Comparison of ENCODE assay signal across 13 cellular contexts in the genomic region with DNA sequence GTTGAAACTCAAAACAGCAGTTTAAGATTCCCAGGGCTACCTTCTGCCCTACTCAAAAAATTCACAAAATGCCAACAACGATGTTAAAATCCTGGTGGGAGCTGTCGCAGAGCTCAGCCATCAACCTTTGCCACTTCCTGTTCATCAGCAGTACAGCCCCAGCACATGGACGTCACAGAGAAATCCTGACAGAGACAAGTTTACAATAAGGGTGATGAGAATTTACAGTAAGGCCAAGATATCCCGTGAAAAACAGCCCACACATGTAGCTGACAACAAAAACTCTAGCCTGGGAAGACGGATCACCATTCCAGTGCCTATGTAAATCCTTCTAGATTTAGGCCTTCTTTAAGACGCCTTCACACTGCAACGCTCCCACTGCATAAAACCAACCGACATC. TPM values are rescaled to one million over a fixed set of nuclear protein-coding genes. Genes with fewer than 3 reads are reported as not detected.
DNase-seq lines count a peak whose midpoint lies in the region; ATAC-seq, FAIRE-seq and TF ChIP-seq lines count a peak whose summit lies in the region.
"Had no signal": no experiment of that assay in that cellular context is flagged by ENCODE, and none has a peak within 500 bp of the region (broad histone marks: within the 10 kb centered on the region; RNA-seq: fewer than 3 reads in every experiment).

No MANE protein-coding gene starts in this region.

- H4K20me1 ChIP-seq in HepG2 (ENCODE audit: insufficient read depth, low read length), result peaks cover 94% of the 10 kb centered on the region

- H3K4me3 ChIP-seq in HepG2 (replicated peaks in 1 of 3; ENCODE audit: insufficient read depth in 1 of 3, low read depth in 2 of 3, low read length in 3 of 3) (no peak overlapping the region), subcutaneous abdominal adipose tissue (ENCODE audit: low read depth in 1 of 5, low read length in 5 of 5) (no peak overlapping the region), mucosa of descending colon (no peak overlapping the region)
- H3K4me3 ChIP-seq: GM12878, ovary had no signal

- no peaks in the 10 kb centered on the region for H3K9me3 Mint-ChIP-seq in activated naive CD4-positive, alpha-beta T cell treated with anti-CD3 and anti-CD28 coated beads, Interleukin-2, amount 10 ng/mL, durations not matched to agents 7 days and 5 days
- no peaks in the 10 kb centered on the region for H3K9me3 Mint-ChIP-seq in activated T-helper 1 cell treated with anti-CD3 and anti-CD28 coated beads, Interleukin-12 subunit alpha, Interleukin-12 subunit beta, Interleukin-2, Interleukin-4 antibody, amounts not matched to agents 30 ng/mL and 10 ng/mL and 1 ng/mL, durations not matched to agents 14 hours and 24 hours and 36 hours

- no peak overlapping the region for H2AFZ ChIP-seq in HepG2 (ENCODE audit: low read length)

- no peak for ATAC-seq in HepG2
- no peak for ATAC-seq in mucosa of descending colon
- ATAC-seq: activated CD4-positive, CD25-positive, alpha-beta regulatory T cell treated with anti-CD3 and anti-CD28 coated beads, Interleukin-2, amount 50 U/mL, for 24 hours; GM12878 had no signal

- POLR2A ChIA-PET in HepG2 (lab: Yijun Ruan, JAX), result no interaction called here

- H3K36me3 ChIP-seq in HepG2 (replicated peaks in 1 of 2; ENCODE audit: control insufficient read depth in 1 of 2, insufficient read depth in 2 of 2, low read length in 2 of 2) (peaks cover 48 to 89% of the 10 kb centered on the region in 2 experiments), subcutaneous abdominal adipose tissue (ENCODE audit: control insufficient read depth in 5 of 5, insufficient read depth in 5 of 5, low read length in 5 of 5) (peaks cover 22 to 87% (median 67%) of the 10 kb centered on the region in 5 donors), mucosa of descending colon (ENCODE audit: low read depth) (peaks cover 4% of the 10 kb centered on the region)
- H3K36me3 ChIP-seq: ovary had no signal

- H3K9ac ChIP-seq in HepG2 (ENCODE audit: insufficient read depth, low read depth, low read length) (no peak overlapping the region), subcutaneous abdominal adipose tissue (ENCODE audit: low read length in 5 of 5) (no peak overlapping the region)

- TF ChIP-seq EP300 in HepG2 (IDR thresholded peaks at IDR 0.05; ENCODE audit: low read depth in 2 of 2, low read length in 2 of 2), result no peak
- no peak for TF ChIP-seq EP300 in HepG2 (CRISPR knock-in tag; IDR thresholded peaks at IDR 0.05; ENCODE audit: borderline replicate concordance)

- H3K4me1 ChIP-seq in HepG2 (ENCODE audit: insufficient read depth, low read length) (no peaks in the 10 kb centered on the region), subcutaneous abdominal adipose tissue (ENCODE audit: control insufficient read depth in 5 of 5, insufficient read depth in 5 of 5, low read length in 5 of 5) (peaks cover 2 to 27% (median 15%) of the 10 kb centered on the region in 5 donors), mucosa of descending colon (ENCODE audit: low read depth) (peaks cover 4% of the 10 kb centered on the region)

- no peak overlapping the region for H3K4me2 ChIP-seq in HepG2 (ENCODE audit: low read depth, low read length)

- TF ChIP-seq RAD21 in HepG2 (CRISPR knock-in tag; IDR thresholded peaks at IDR 0.05), result no peak

- no TSS peak for BruUV-seq in HepG2 (replicated peaks; lab: Mats Ljungman, UMichigan)

- TF ChIP-seq CTCF in HepG2 (CRISPR knock-in tag; IDR thresholded peaks at IDR 0.05) (no peak), mucosa of descending colon (IDR thresholded peaks at IDR 0.05) (no peak)

- H3K27ac ChIP-seq in HepG2 (ENCODE audit: extremely low read length, insufficient read depth, low read length), result no peak overlapping the region
- peak overlapping the region; percentile 8 for H3K27ac ChIP-seq in subcutaneous abdominal adipose tissue (ENCODE audit: low read depth, low read length)
- H3K27ac ChIP-seq: ovary had no signal

- H3K9me3 ChIP-seq in HepG2 (ENCODE audit: low read length) (no peaks in the 10 kb centered on the region), subcutaneous abdominal adipose tissue (ENCODE audit: control insufficient read depth in 5 of 5, low read length in 5 of 5) (no peaks in the 10 kb centered on the region), mucosa of descending colon (no peaks in the 10 kb centered on the region)
- H3K9me3 ChIP-seq: ovary had no signal

- WGBS in HepG2 (ENCODE audit: low lambda C conversion rate), result 95% methylated on average over 8 of the region's 8 CpGs

- intact Hi-C loops in activated T-helper 1 cell treated with anti-CD3 and anti-CD28 coated beads, Interleukin-12 subunit alpha, Interleukin-12 subunit beta, Interleukin-2, Interleukin-4 antibody, amounts not matched to agents 30 ng/mL and 10 ng/mL and 1 ng/mL, durations not matched to agents 14 hours and 24 hours and 36 hours (cut with micrococcal nuclease), result no loop called here
- intact Hi-C loops in HepG2 (cut with micrococcal nuclease; ENCODE audit: unreplicated experiment) (no loop called here), mucosa of descending colon (cut with DNase I, micrococcal nuclease) (no loop called here)

- H3K27ac Mint-ChIP-seq in activated naive CD4-positive, alpha-beta T cell treated with anti-CD3 and anti-CD28 coated beads, Interleukin-2, amount 10 ng/mL, durations not matched to agents 7 days and 5 days, result peak overlapping the region; percentile 73
- peak overlapping the region; percentile 79 for H3K27ac Mint-ChIP-seq in activated T-helper 1 cell treated with anti-CD3 and anti-CD28 coated beads, Interleukin-12 subunit alpha, Interleukin-12 subunit beta, Interleukin-2, Interleukin-4 antibody, amounts not matched to agents 30 ng/mL and 10 ng/mL and 1 ng/mL, durations not matched to agents 14 hours and 24 hours and 36 hours

- peaks cover 44% of the 10 kb centered on the region for H3K4me1 Mint-ChIP-seq in activated naive CD4-positive, alpha-beta T cell treated with anti-CD3 and anti-CD28 coated beads, Interleukin-2, amount 10 ng/mL, durations not matched to agents 7 days and 5 days
- peaks cover 36% of the 10 kb centered on the region for H3K4me1 Mint-ChIP-seq in activated T-helper 1 cell treated with anti-CD3 and anti-CD28 coated beads, Interleukin-12 subunit alpha, Interleukin-12 subunit beta, Interleukin-2, Interleukin-4 antibody, amounts not matched to agents 30 ng/mL and 10 ng/mL and 1 ng/mL, durations not matched to agents 14 hours and 24 hours and 36 hours (ENCODE audit: low read depth)

- peaks cover 86% of the 10 kb centered on the region for H3K79me2 ChIP-seq in HepG2 (ENCODE audit: insufficient read depth, low read length)

- DNase-seq in activated naive CD4-positive, alpha-beta T cell treated with anti-CD3 and anti-CD28 coated beads, Interleukin-2, amount 10 ng/mL, durations not matched to agents 7 days and 5 days, result no peak
- DNase-seq in activated naive CD4-positive, alpha-beta T cell treated with anti-CD3 and anti-CD28 coated beads, Interleukin-2, amount 50 U/mL, for 16 hours, result no peak
- DNase-seq in activated T-helper 1 cell treated with anti-CD3 and anti-CD28 coated beads, Interleukin-12 subunit alpha, Interleukin-12 subunit beta, Interleukin-2, Interleukin-4 antibody, amounts not matched to agents 30 ng/mL and 10 ng/mL and 1 ng/mL, durations not matched to agents 14 hours and 24 hours and 36 hours (ENCODE audit: low spot score), result no peak
- DNase-seq in HepG2 (ENCODE audit: low spot score) (no peak), SW480 (ENCODE audit: low spot score) (no peak), mucosa of descending colon (no peak), NAMALWA (ENCODE audit: low spot score) (no peak)
- DNase-seq: activated gamma-delta T cell, DND-41, ovary had no signal

- CTCF ChIA-PET in activated naive CD4-positive, alpha-beta T cell treated with anti-CD3 and anti-CD28 coated beads, Interleukin-2, amount 10 ng/mL, durations not matched to agents 7 days and 5 days (lab: Charles Lee), result interaction anchor here (1.2 kb wide), 1 partner anchor 20 kb away, joined by 4 read pairs; no protein-coding TSS in a partner anchor
- CTCF ChIA-PET in HepG2 (lab: Yijun Ruan, JAX; ENCODE audit: low intra/inter-chr PET ratio, low total read pairs), result no interaction called here

- no peak overlapping the region for H3K4me3 Mint-ChIP-seq in activated naive CD4-positive, alpha-beta T cell treated with anti-CD3 and anti-CD28 coated beads, Interleukin-2, amount 10 ng/mL, durations not matched to agents 7 days and 5 days
- H3K4me3 Mint-ChIP-seq in activated T-helper 1 cell treated with anti-CD3 and anti-CD28 coated beads, Interleukin-12 subunit alpha, Interleukin-12 subunit beta, Interleukin-2, Interleukin-4 antibody, amounts not matched to agents 30 ng/mL and 10 ng/mL and 1 ng/mL, durations not matched to agents 14 hours and 24 hours and 36 hours, result no peak overlapping the region

- H3K27me3 ChIP-seq in HepG2 (ENCODE audit: control insufficient read depth in 1 of 2, insufficient read depth in 2 of 2, low read length in 2 of 2), result no peaks in the 10 kb centered on the region
- no peaks in the 10 kb centered on the region for H3K27me3 ChIP-seq in subcutaneous abdominal adipose tissue (ENCODE audit: control insufficient read depth in 5 of 5, insufficient read depth in 4 of 5, low read length in 5 of 5)
- H3K27me3 ChIP-seq: ovary had no signal

- no peaks in the 10 kb centered on the region for H3K27me3 Mint-ChIP-seq in activated naive CD4-positive, alpha-beta T cell treated with anti-CD3 and anti-CD28 coated beads, Interleukin-2, amount 10 ng/mL, durations not matched to agents 7 days and 5 days
- H3K27me3 Mint-ChIP-seq in activated T-helper 1 cell treated with anti-CD3 and anti-CD28 coated beads, Interleukin-12 subunit alpha, Interleukin-12 subunit beta, Interleukin-2, Interleukin-4 antibody, amounts not matched to agents 30 ng/mL and 10 ng/mL and 1 ng/mL, durations not matched to agents 14 hours and 24 hours and 36 hours (ENCODE audit: insufficient read depth), result no peaks in the 10 kb centered on the region

- no peak for FAIRE-seq in HepG2 (lab: Jason Lieb, UNC)
- FAIRE-seq: GM12878 had no signal

- TF ChIP-seq POLR2A in HepG2 (IDR thresholded peaks at IDR 0.05; ENCODE audit: insufficient read depth in 1 of 2, low read depth in 2 of 2, low read length in 2 of 2), result no peak

- in situ Hi-C loops in HepG2 (cut with HindIII; ENCODE audit: extremely low pct_ligation_motif_present, low pct_unique_long_range_greater_than_20kb), result no loop called here

- H3K36me3 Mint-ChIP-seq in activated naive CD4-positive, alpha-beta T cell treated with anti-CD3 and anti-CD28 coated beads, Interleukin-2, amount 10 ng/mL, durations not matched to agents 7 days and 5 days, result peaks cover 68% of the 10 kb centered on the region
- peaks cover 53% of the 10 kb centered on the region for H3K36me3 Mint-ChIP-seq in activated T-helper 1 cell treated with anti-CD3 and anti-CD28 coated beads, Interleukin-12 subunit alpha, Interleukin-12 subunit beta, Interleukin-2, Interleukin-4 antibody, amounts not matched to agents 30 ng/mL and 10 ng/mL and 1 ng/mL, durations not matched to agents 14 hours and 24 hours and 36 hours (ENCODE audit: low read depth)

RNA-seq across cellular contexts. Expression of gene USP22, which starts 18.8 kb away (rescaled TPM):
- total RNA-seq in activated T-helper 1 cell treated with anti-CD3 and anti-CD28 coated beads, Interleukin-12 subunit alpha, Interleukin-12 subunit beta, Interleukin-2, Interleukin-4 antibody, amounts not matched to agents 30 ng/mL and 10 ng/mL and 1 ng/mL, durations not matched to agents 14 hours and 24 hours and 36 hours, result 147 and 152 TPM in 2 replicates
- total RNA-seq in HepG2 (2016; rRNA removed; fragmentation: Illumina TruSeq; extraction: Trizol) (130 and 131 TPM in 2 replicates), mucosa of descending colon (100 to 1,000 TPM; 162 to 168 (median 168) TPM)
- total RNA-seq in HepG2 (2016; cell fraction: cytosol; rRNA removed; fragmentation: Illumina TruSeq; extraction: Trizol; ENCODE audit: low read depth), result 17.2 and 17.3 TPM in 2 replicates
- total RNA-seq in HepG2 (2016; cell fraction: insoluble cytoplasmic fraction; rRNA removed; fragmentation: Illumina TruSeq; extraction: Trizol), result 119 and 130 TPM in 2 replicates
- 54.1 and 54.4 TPM in 2 replicates for total RNA-seq in HepG2 (2016; cell fraction: membrane; rRNA removed; fragmentation: Illumina TruSeq; extraction: Trizol)
- 79.5 and 96.3 TPM in 2 replicates for total RNA-seq in HepG2 (2016; cell fraction: nucleus; rRNA removed; fragmentation: Illumina TruSeq; extraction: Trizol)
- 98.0 and 124 TPM in 2 replicates for polyA plus RNA-seq in HepG2 (2011; rRNA removed)
- 56.8 and 60.3 TPM in 2 replicates for polyA plus RNA-seq in HepG2 (2011; cell fraction: cytosol; rRNA removed)
- 126 and 139 TPM in 2 replicates for polyA plus RNA-seq in HepG2 (2011; cell fraction: nucleus; rRNA removed)
- 65.0 and 69.3 TPM in 2 replicates for polyA plus RNA-seq in HepG2 (2012)
- polyA plus RNA-seq in HepG2 (2016; cell fraction: cytosol; fragmentation: Illumina TruSeq; extraction: Trizol; ENCODE audit: low read depth), result 4.2 and 4.5 TPM in 2 replicates
- polyA plus RNA-seq in HepG2 (2016; cell fraction: insoluble cytoplasmic fraction; fragmentation: Illumina TruSeq; extraction: Trizol; ENCODE audit: low read depth), result 65.3 and 91.2 TPM in 2 replicates
- polyA plus RNA-seq in HepG2 (2016; cell fraction: membrane; fragmentation: Illumina TruSeq; extraction: Trizol; ENCODE audit: low read depth), result 18.3 and 19.5 TPM in 2 replicates
- 101 and 103 TPM in 2 replicates for polyA plus RNA-seq in HepG2 (2016; cell fraction: nucleus; fragmentation: Illumina TruSeq; extraction: Trizol; ENCODE audit: insufficient read depth, low read depth)
- polyA minus RNA-seq in HepG2 (2011; rRNA and poly(A)+ RNA removed; ENCODE audit: low replicate concordance), result 337 and 421 TPM in 2 replicates
- 104 and 120 TPM in 2 replicates for polyA minus RNA-seq in HepG2 (2011; cell fraction: cytosol; rRNA and poly(A)+ RNA removed)
- 71.7 and 94.2 TPM in 2 replicates for polyA minus RNA-seq in HepG2 (2011; cell fraction: nucleus; rRNA and poly(A)+ RNA removed)
